Comparison of ENCODE assay signal across 32 cellular contexts in genomic region chr19:56191711-56192110, GRCh38.
"Had no signal": no experiment of that assay in that cellular context is flagged by ENCODE, and none has a peak within 500 bp of the region (broad histone marks: within the 10 kb centered on the region; RNA-seq: fewer than 3 reads in every experiment).

No MANE protein-coding gene starts in this region.

- DNase-seq: Karpas-422, Kasumi-1, MG63, MM.1S, MV-4-11, NCI-H1048, NCI-H1092, NCI-H1092 treated with DMSO at 0.1 percent for 48 hours, NCI-H1105, NCI-H1105 treated with DMSO at 0.1 percent for 48 hours, NCI-H1417, NCI-H1417 treated with DMSO at 0.1 percent for 48 hours, NCI-H1436, NCI-H1436 treated with DMSO at 0.1 percent for 48 hours, NCI-H146, NCI-H1694, NCI-H1694 treated with DMSO at 0.1 percent for 48 hours, NCI-H187, NCI-H187 treated with DMSO at 0.1 percent for 48 hours, NCI-H2029, NCI-H2029 treated with DMSO at 0.1 percent for 48 hours, NCI-H2081, NCI-H2081 treated with DMSO at 0.1 percent for 48 hours, NCI-H2107, NCI-H2171, NCI-H2171 treated with DMSO at 0.1 percent for 48 hours, NCI-H2227 treated with DMSO at 0.1 percent for 48 hours, NCI-H226, NCI-H345, NCI-H446, NCI-H446 treated with DMSO at 0.1 percent for 48 hours, NCI-H510A had no signal
